Comparison of ENCODE assay signal across 14 cellular contexts in genomic region chr11:122741613-122742012, GRCh38.
DNase-seq lines count a peak whose midpoint lies in the region; ATAC-seq, FAIRE-seq and TF ChIP-seq lines count a peak whose summit lies in the region.
"Had no signal": no experiment of that assay in that cellular context is flagged by ENCODE, and none has a peak within 500 bp of the region (broad histone marks: within the 10 kb centered on the region; RNA-seq: fewer than 3 reads in every experiment).

No MANE protein-coding gene starts in this region.

- H3K9me3 ChIP-seq in skeletal muscle tissue (ENCODE audit: control insufficient read depth in 3 of 3, low read length in 3 of 3) = no peaks in the 10 kb centered on the region
- H3K9me3 ChIP-seq: HAP-1 had no signal

- H3K4me3 ChIP-seq in cardiac fibroblast (replicated peaks in 1 of 2; ENCODE audit: low read depth in 2 of 2, low read length in 2 of 2) (no peak overlapping the region), skeletal muscle tissue (ENCODE audit: low read length in 3 of 3) (peak overlapping the region in 1 of 3 donors; percentile 0)
- H3K4me3 ChIP-seq: HAP-1 had no signal

- H3K27me3 ChIP-seq in layer of hippocampus (ENCODE audit: control insufficient read depth, insufficient read depth, low read length) = no peaks in the 10 kb centered on the region
- H3K27me3 ChIP-seq in skeletal muscle tissue (ENCODE audit: control insufficient read depth in 3 of 3, insufficient read depth in 3 of 3, low read length in 3 of 3) = no peaks in the 10 kb centered on the region

- H3K4me3 Mint-ChIP-seq in natural killer cell = no peak overlapping the region
- H3K4me3 Mint-ChIP-seq: type B pancreatic cell had no signal

- no peaks in the 10 kb centered on the region for H3K36me3 ChIP-seq in skeletal muscle tissue (ENCODE audit: control insufficient read depth in 3 of 3, insufficient read depth in 3 of 3, low read length in 3 of 3)
- H3K36me3 ChIP-seq: HAP-1 had no signal

- no peak for FAIRE-seq in RCC 7860 (lab: Jason Lieb, UNC)
- FAIRE-seq: islet of Langerhans had no signal

- H3K27me3 Mint-ChIP-seq in natural killer cell (ENCODE audit: low read depth in 2 of 2) = no peaks in the 10 kb centered on the region

- H3K4me1 ChIP-seq in skeletal muscle tissue (ENCODE audit: control insufficient read depth in 3 of 3, insufficient read depth in 3 of 3, low read length in 3 of 3) = peaks cover 4 to 14% (median 12%) of the 10 kb centered on the region in 3 donors

- H3K27ac ChIP-seq in layer of hippocampus (ENCODE audit: low read depth, low read length) (peak overlapping the region; percentile 23), skeletal muscle tissue (ENCODE audit: low read depth, low read length) (peak overlapping the region; percentile 66)

- H3K9ac ChIP-seq in skeletal muscle tissue (ENCODE audit: low read depth in 1 of 3, low read length in 3 of 3) = peak overlapping the region in 1 of 3 donors; percentile 32

- no peak overlapping the region for H3K27ac Mint-ChIP-seq in natural killer cell
- H3K27ac Mint-ChIP-seq: type B pancreatic cell had no signal

- H3K9me3 Mint-ChIP-seq in natural killer cell = no peaks in the 10 kb centered on the region
- H3K9me3 Mint-ChIP-seq: type B pancreatic cell had no signal

- DNase-seq in HCEC 1CT = peak; percentile 48
- DNase-seq in cardiac fibroblast (ENCODE audit: low read depth in 2 of 2) = peak; percentile 69 to 74
- no peak for DNase-seq in NCI-H1694 (lab: John Stamatoyannopoulos, UW)
- DNase-seq in RCC 7860 (ENCODE audit: low spot score) = no peak
- DNase-seq in natural killer cell = no peak
- DNase-seq: activated CD8-positive, alpha-beta memory T cell treated with anti-CD3 and anti-CD28 coated beads, Interleukin-2, amount 50 U/mL, for 4 hours; DMS79 treated with DMSO at 0.1 percent for 48 hours; NCI-H2081 treated with DMSO at 0.1 percent for 48 hours had no signal

- no peak for TF ChIP-seq CTCF in cardiac fibroblast (IDR thresholded peaks at IDR 0.05; ENCODE audit: low read depth, low read length)
- TF ChIP-seq CTCF in natural killer cell (IDR thresholded peaks at IDR 0.05) = no peak

- H3K4me1 Mint-ChIP-seq in natural killer cell = peaks cover 0 to 4% of the 10 kb centered on the region in 2 donors

- no peaks in the 10 kb centered on the region for H3K36me3 Mint-ChIP-seq in natural killer cell
- H3K36me3 Mint-ChIP-seq: type B pancreatic cell had no signal

- intact Hi-C loops in natural killer cell (cut with micrococcal nuclease) = no loop called here

- ATAC-seq in natural killer cell (no peak), GM18867 (IDR thresholded peaks at IDR 0.05; ENCODE audit: unreplicated experiment) (no peak)

Comparison
In these comparisons a context has a peak if more than half of its experiments do, and no peak if none do; other contexts are left out.
1. DNase-seq: peak in HCEC 1CT (single experiment) and cardiac fibroblast (2 of 2); none in NCI-H1694 (single experiment), RCC 7860 (single experiment) and natural killer cell (single experiment).